ENCODE assay signal across 8 cellular contexts in genomic region chr4:140359571-140360427, GRCh38. TPM values are rescaled to one million over a fixed set of nuclear protein-coding genes. Genes with fewer than 3 reads are reported as not detected.
DNase-seq lines count a peak whose midpoint lies in the region; ATAC-seq, FAIRE-seq and TF ChIP-seq lines count a peak whose summit lies in the region.

No MANE protein-coding gene starts in this region.

- H3K27ac ChIP-seq in C4-2B: no peak overlapping the region

- DNase-seq in GM19239 (ENCODE audit: insufficient read length, low spot score): peak; percentile 28
- peak; percentile 39 for DNase-seq in NCI-H226
- peak; percentile 64 for DNase-seq in activated CD4-positive, CD25-positive, alpha-beta regulatory T cell treated with anti-CD3 and anti-CD28 coated beads, Interleukin-2, amount 50 U/mL, for 72 hours
- peak; percentile 51 for DNase-seq in cerebellum (ENCODE audit: low spot score)
- DNase-seq in left kidney (ENCODE audit: low read depth, low spot score): peak; percentile 95
- peak; percentile 45 to 52 (median 47) for DNase-seq in stimulated activated CD4-positive, alpha-beta T cell treated with anti-CD3 and anti-CD28 coated beads, TNF-alpha, amount 100 ng/mL, for 1 hour (ENCODE audit: low read depth in 3 of 3, low spot score in 1 of 3)

- peak; percentile 98 for ATAC-seq in HG03342 (IDR thresholded peaks at IDR 0.05; ENCODE audit: unreplicated experiment)

- peak; percentile 87 for FAIRE-seq in GM19239 (lab: Jason Lieb, UNC)

- peak; percentile 94 for TF ChIP-seq CTCF in C4-2B (conservative IDR thresholded peaks at IDR 0.05)

RNA-seq across cellular contexts. Expression of gene SCOC, which starts 13.6 kb away (rescaled TPM):
- total RNA-seq in cerebellum: 75.5 TPM

Comparison
In these comparisons a context has a peak if more than half of its experiments do, and no peak if none do; other contexts are left out.
1. DNase-seq: peak in every context shown above with its lines; median percentile 95 in left kidney; 64 in activated CD4-positive, CD25-positive, alpha-beta regulatory T cell treated with anti-CD3 and anti-CD28 coated beads, Interleukin-2, amount 50 U/mL, for 72 hours; 51 in cerebellum; 47 in stimulated activated CD4-positive, alpha-beta T cell treated with anti-CD3 and anti-CD28 coated beads, TNF-alpha, amount 100 ng/mL, for 1 hour; 39 in NCI-H226; 28 in GM19239.